Comparison of ENCODE assay signal across 26 cellular contexts in the genomic region with DNA sequence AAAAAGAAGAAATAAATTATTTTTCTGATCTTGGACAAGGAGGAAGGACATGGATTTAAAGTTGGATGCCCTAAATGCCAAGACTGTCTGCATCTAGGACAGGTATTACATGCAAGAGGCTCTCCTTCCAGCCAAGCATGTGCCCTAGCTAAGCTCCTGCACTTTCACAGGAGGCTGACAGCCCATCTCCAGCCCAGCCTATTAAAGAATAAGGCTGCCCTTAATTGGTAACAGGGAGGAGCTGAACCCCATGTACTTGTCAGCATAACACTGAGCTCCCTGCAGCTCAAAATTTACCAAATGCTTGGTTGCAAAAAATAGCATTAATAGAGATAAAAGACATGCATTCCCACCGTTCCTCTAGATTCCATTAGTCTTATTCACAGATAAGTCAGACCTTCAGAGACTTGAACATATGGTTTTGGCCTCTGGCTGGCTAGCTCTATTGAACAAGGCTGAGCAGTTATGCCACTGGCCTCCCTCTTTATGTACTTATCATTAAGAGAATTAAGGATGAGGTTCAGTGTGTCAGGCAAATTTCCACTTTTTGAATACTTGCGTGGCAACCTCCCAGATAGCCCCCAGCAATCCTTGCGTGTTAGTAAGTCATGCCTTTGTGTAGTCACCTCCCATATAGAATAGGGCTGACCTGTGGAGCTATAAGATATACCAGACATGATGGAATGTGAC. TPM values are rescaled to one million over a fixed set of nuclear protein-coding genes. Genes with fewer than 3 reads are reported as not detected.
DNase-seq lines count a peak whose midpoint lies in the region; TF ChIP-seq lines count a peak whose summit lies in the region.
"Had no signal": no experiment of that assay in that cellular context is flagged by ENCODE, and none has a peak within 500 bp of the region (broad histone marks: within the 10 kb centered on the region; RNA-seq: fewer than 3 reads in every experiment).

No MANE protein-coding gene starts in this region.

- H3K27ac Mint-ChIP-seq in HFFc6, result no peak overlapping the region
- H3K27ac Mint-ChIP-seq: activated CD4-positive, alpha-beta T cell treated with anti-CD3 and anti-CD28 coated beads, Interleukin-2, amount 10 ng/mL, durations not matched to agents 24 days and 14 days; brain; CD4-positive, alpha-beta T cell had no signal

- H3K4me3 ChIP-seq in mesendoderm (ENCODE audit: low read length), result no peak overlapping the region
- H3K4me3 ChIP-seq: gastrocnemius medialis, uterus had no signal

- H3K9me3 Mint-ChIP-seq in HFFc6, result no peaks in the 10 kb centered on the region
- H3K9me3 Mint-ChIP-seq: activated CD4-positive, alpha-beta T cell treated with anti-CD3 and anti-CD28 coated beads, Interleukin-2, amount 10 ng/mL, durations not matched to agents 24 days and 14 days; CD4-positive, alpha-beta T cell had no signal

- DNase-seq in A172 (ENCODE audit: low spot score) (peak; percentile 21), HFFc6 (peak; percentile 52), astrocyte of the hippocampus (ENCODE audit: low read depth, low spot score) (peak; percentile 11), mesendoderm (no peak), T-helper 1 cell (no peak), NCI-H345 (lab: John Stamatoyannopoulos, UW) (no peak), NCI-H2227 treated with DMSO at 0.1 percent for 48 hours (lab: John Stamatoyannopoulos, UW) (no peak), NCI-H510A treated with DMSO at 0.1 percent for 48 hours (lab: John Stamatoyannopoulos, UW) (no peak)
- DNase-seq: activated CD4-positive, alpha-beta T cell treated with anti-CD3 and anti-CD28 coated beads, Interleukin-2, amount 10 ng/mL, durations not matched to agents 24 days and 14 days; activated T-cell treated with anti-CD3 and anti-CD28 coated beads, Interleukin-2, amount 50 U/mL, for 48 hours; AML-193; CD4-positive, alpha-beta T cell; effector CD4-positive, alpha-beta T cell; erythroblast; gastrocnemius medialis; H9; left colon; NCI-H146; NCI-H510A; nucleus accumbens; Right ventricle myocardium superior; stimulated activated naive CD4-positive, alpha-beta T cell treated with Interleukin-2 at 50 U/mL for 16 hours; T-helper 9 cell; uterus had no signal

- H3K36me3 Mint-ChIP-seq in HFFc6 (ENCODE audit: low read depth), result no peaks in the 10 kb centered on the region
- H3K36me3 Mint-ChIP-seq: brain had no signal

- H3K27me3 ChIP-seq in mesendoderm (ENCODE audit: insufficient read depth, low read length, poor library complexity), result no peaks in the 10 kb centered on the region
- H3K27me3 ChIP-seq: gastrocnemius medialis, uterus had no signal

- H2BK5ac ChIP-seq in mesendoderm (ENCODE audit: low read length), result no peak overlapping the region

- no peaks in the 10 kb centered on the region for H3K36me3 ChIP-seq in mesendoderm (ENCODE audit: control insufficient read depth, insufficient read depth, low read length)
- H3K36me3 ChIP-seq: gastrocnemius medialis, uterus had no signal

- H2BK15ac ChIP-seq in mesendoderm (replicated peaks; ENCODE audit: low read depth), result no peak overlapping the region

- no peak overlapping the region for H3K56ac ChIP-seq in mesendoderm (ENCODE audit: low read length)

- no peaks in the 10 kb centered on the region for H3K79me2 ChIP-seq in mesendoderm (ENCODE audit: control insufficient read depth, insufficient read depth, low read length)

- H2BK120ac ChIP-seq in mesendoderm (ENCODE audit: low read depth, low read length), result no peak overlapping the region

- WGBS in mesendoderm (ENCODE audit: extremely low coverage, insufficient coverage, low lambda C conversion rate), result no CpG with 5 or more reads among the region's 3 CpGs

- H3K79me1 ChIP-seq in mesendoderm (ENCODE audit: low read length), result no peaks in the 10 kb centered on the region

- H3K4me1 Mint-ChIP-seq in HFFc6 (ENCODE audit: low read depth), result peaks cover 39% of the 10 kb centered on the region
- H3K4me1 Mint-ChIP-seq: activated CD4-positive, alpha-beta T cell treated with anti-CD3 and anti-CD28 coated beads, Interleukin-2, amount 10 ng/mL, durations not matched to agents 24 days and 14 days had no signal

- H3K4me3 Mint-ChIP-seq in HFFc6, result no peak overlapping the region
- H3K4me3 Mint-ChIP-seq: activated CD4-positive, alpha-beta T cell treated with anti-CD3 and anti-CD28 coated beads, Interleukin-2, amount 10 ng/mL, durations not matched to agents 24 days and 14 days; brain; CD4-positive, alpha-beta T cell; H9 had no signal

- no peak overlapping the region for H4K5ac ChIP-seq in mesendoderm (ENCODE audit: low read length)

- peak overlapping the region; percentile 6 for H3K18ac ChIP-seq in mesendoderm (ENCODE audit: low read length)

- H3K4me2 ChIP-seq in mesendoderm (ENCODE audit: low read length), result no peak overlapping the region

- no peak overlapping the region for H4K8ac ChIP-seq in mesendoderm (ENCODE audit: low read depth, low read length)

- no peak overlapping the region for H3K9ac ChIP-seq in mesendoderm (ENCODE audit: low read length)

- no peak overlapping the region for H2AK5ac ChIP-seq in mesendoderm (ENCODE audit: low read length)

- H3K4ac ChIP-seq in mesendoderm (ENCODE audit: low read depth, low read length), result no peak overlapping the region

- peaks cover 10% of the 10 kb centered on the region for H3K27me3 Mint-ChIP-seq in HFFc6 (ENCODE audit: insufficient read depth)

- no peak overlapping the region for H3K23ac ChIP-seq in mesendoderm (ENCODE audit: low read length)

- no peaks in the 10 kb centered on the region for H3K4me1 ChIP-seq in mesendoderm (ENCODE audit: control insufficient read depth, low read depth, low read length)
- H3K4me1 ChIP-seq: gastrocnemius medialis, uterus had no signal

- no peak overlapping the region for H3K27ac ChIP-seq in mesendoderm (ENCODE audit: low read depth, low read length)
- H3K27ac ChIP-seq: gastrocnemius medialis, uterus, VCaP had no signal

- TF ChIP-seq CTCF in HFFc6 (IDR thresholded peaks at IDR 0.05), result no peak

RNA-seq across cellular contexts. Expression of a gene that starts 29.2 kb away (rescaled TPM):
- total RNA-seq in A172 (2014; rRNA removed; shearing (Covaris generic)), result 26.8 and 31.2 TPM in 2 replicates
- total RNA-seq in HFFc6 (2021; fragmentation: NEBNext Ultra II Directional; extraction: Animal tissue kit (Norgen Biotek cat#: 25700)), result 100 to 1,000 TPM in 4 of 6 experiments, 10 to 100 TPM in 2; 66.4 to 130 (median 123) TPM
- 57.4 TPM for polyA plus RNA-seq in mesendoderm (2013, experiment 1 of 2)
- 60.0 TPM for polyA plus RNA-seq in mesendoderm (2013, experiment 2 of 2)

Comparison
In these comparisons a context has a peak if more than half of its experiments do, and no peak if none do; other contexts are left out.
1. DNase-seq: peak in A172 (single experiment), HFFc6 (single experiment) and astrocyte of the hippocampus (single experiment); none in mesendoderm (single experiment), T-helper 1 cell (0 of 5), NCI-H345 (single experiment), NCI-H2227 treated with DMSO at 0.1 percent for 48 hours (single experiment) and NCI-H510A treated with DMSO at 0.1 percent for 48 hours (single experiment).